ENCODE assay signal across 13 cellular contexts in the genomic region with DNA sequence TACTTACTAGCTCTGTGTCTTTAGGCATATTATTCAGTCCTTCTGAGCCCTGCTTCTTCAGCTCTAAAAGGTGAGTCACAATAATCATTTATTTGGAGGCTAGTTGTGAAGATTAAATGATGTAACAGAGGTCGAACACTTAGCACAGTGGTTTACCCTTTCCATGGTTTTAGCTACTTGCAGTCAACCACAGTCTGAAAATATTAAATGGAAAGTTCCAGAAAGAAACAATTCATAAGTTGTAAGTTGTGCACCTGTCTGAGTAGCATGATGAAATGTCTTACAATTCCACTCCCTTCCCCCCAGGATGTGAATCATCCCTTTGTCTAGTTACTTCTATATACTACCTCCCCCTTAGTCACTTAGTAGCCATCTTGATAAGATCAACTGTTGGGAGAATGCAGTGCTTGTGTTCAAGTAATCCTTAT.
DNase-seq lines count a peak whose midpoint lies in the region; ATAC-seq and TF ChIP-seq lines count a peak whose summit lies in the region.
"Had no signal": no experiment of that assay in that cellular context is flagged by ENCODE, and none has a peak within 500 bp of the region (broad histone marks: within the 10 kb centered on the region; RNA-seq: fewer than 3 reads in every experiment).

No MANE protein-coding gene starts in this region.

- no peaks in the 10 kb centered on the region for H3K36me3 ChIP-seq in gastroesophageal sphincter
- no peaks in the 10 kb centered on the region for H3K36me3 ChIP-seq in right lobe of liver

- ATAC-seq in activated naive CD8-positive, alpha-beta T cell treated with anti-CD3 and anti-CD28 coated beads, Interleukin-2, amount 50 U/mL, for 24 hours = peak; percentile 93
- ATAC-seq in gastroesophageal sphincter (no peak), right lobe of liver (no peak)
- ATAC-seq: T-helper 17 cell had no signal

- no peak overlapping the region for H3K4me3 Mint-ChIP-seq in activated naive CD8-positive, alpha-beta T cell treated with anti-CD3 and anti-CD28 coated beads, Interleukin-2, amount 50 U/mL, for 24 hours
- H3K4me3 Mint-ChIP-seq: naive B cell, T-helper 17 cell had no signal

- H3K27ac ChIP-seq in gastroesophageal sphincter = no peak overlapping the region
- H3K27ac ChIP-seq in right lobe of liver = no peak overlapping the region

- intact Hi-C loops in right lobe of liver (cut with DNase I) = no loop called here

- TF ChIP-seq EP300 in gastroesophageal sphincter (IDR thresholded peaks at IDR 0.05) = no peak

- 22 to 75% methylated on average over 1 of the region's 1 CpG for WGBS in gastroesophageal sphincter (ENCODE audit: low coverage in 1 of 2), 2 donors
- 30% methylated on average over 1 of the region's 1 CpG for WGBS in right lobe of liver (ENCODE audit: insufficient coverage, low coverage, low lambda C conversion rate, missing lambda C conversion rate)

- H3K4me1 ChIP-seq in gastroesophageal sphincter = no peaks in the 10 kb centered on the region
- H3K4me1 ChIP-seq in right lobe of liver = no peaks in the 10 kb centered on the region

- TF ChIP-seq CTCF in GM20000 (IDR thresholded peaks at IDR 0.05; ENCODE audit: extremely low read depth, missing control alignments) (no peak), gastroesophageal sphincter (IDR thresholded peaks at IDR 0.05) (no peak), right lobe of liver (IDR thresholded peaks at IDR 0.05) (no peak)

- no peak for TF ChIP-seq POLR2A in gastroesophageal sphincter (IDR thresholded peaks at IDR 0.05)
- TF ChIP-seq POLR2A in right lobe of liver (IDR thresholded peaks at IDR 0.05) = no peak

- no peaks in the 10 kb centered on the region for H3K27me3 Mint-ChIP-seq in activated naive CD8-positive, alpha-beta T cell treated with anti-CD3 and anti-CD28 coated beads, Interleukin-2, amount 50 U/mL, for 24 hours
- H3K27me3 Mint-ChIP-seq: naive B cell had no signal

- no peak overlapping the region for H3K4me3 ChIP-seq in gastroesophageal sphincter
- no peak overlapping the region for H3K4me3 ChIP-seq in right lobe of liver

- DNase-seq in Daoy (ENCODE audit: low read depth) (peak; percentile 63), M059J (ENCODE audit: low read depth) (peak; percentile 96), kidney tubule cell (ENCODE audit: low spot score) (peak; percentile 91), GM20000 (ENCODE audit: low spot score) (no peak), HK-2 (ENCODE audit: unreplicated experiment) (no peak), right lobe of liver (no peak)
- DNase-seq in activated naive CD8-positive, alpha-beta T cell treated with anti-CD3 and anti-CD28 coated beads, Interleukin-2, amount 50 U/mL, for 24 hours = peak; percentile 5
- DNase-seq: Kasumi-1; naive B cell; NCI-H526 treated with DMSO at 0.1 percent for 48 hours; stimulated activated CD4-positive, alpha-beta T cell treated with anti-CD3 and anti-CD28 coated beads, Interleukin-12 subunit alpha, Interleukin-12 subunit beta, amount 100 ng/mL, for 4 hours; T-helper 17 cell had no signal

- H3K4me1 Mint-ChIP-seq in activated naive CD8-positive, alpha-beta T cell treated with anti-CD3 and anti-CD28 coated beads, Interleukin-2, amount 50 U/mL, for 24 hours = peaks cover 19% of the 10 kb centered on the region
- H3K4me1 Mint-ChIP-seq: naive B cell, T-helper 17 cell had no signal

- no peaks in the 10 kb centered on the region for H3K9me3 Mint-ChIP-seq in activated naive CD8-positive, alpha-beta T cell treated with anti-CD3 and anti-CD28 coated beads, Interleukin-2, amount 50 U/mL, for 24 hours
- H3K9me3 Mint-ChIP-seq: naive B cell had no signal

- H3K27me3 ChIP-seq in gastroesophageal sphincter (no peaks in the 10 kb centered on the region), right lobe of liver (no peaks in the 10 kb centered on the region)

- H3K27ac Mint-ChIP-seq in activated naive CD8-positive, alpha-beta T cell treated with anti-CD3 and anti-CD28 coated beads, Interleukin-2, amount 50 U/mL, for 24 hours = peak overlapping the region; percentile 75
- H3K27ac Mint-ChIP-seq: naive B cell, T-helper 17 cell had no signal

- no peaks in the 10 kb centered on the region for H3K36me3 Mint-ChIP-seq in activated naive CD8-positive, alpha-beta T cell treated with anti-CD3 and anti-CD28 coated beads, Interleukin-2, amount 50 U/mL, for 24 hours (ENCODE audit: low read depth)
- H3K36me3 Mint-ChIP-seq: naive B cell had no signal

- no peaks in the 10 kb centered on the region for H3K9me3 ChIP-seq in gastroesophageal sphincter
- H3K9me3 ChIP-seq in right lobe of liver = no peaks in the 10 kb centered on the region

Comparison
In these comparisons a context has a peak if more than half of its experiments do, and no peak if none do; other contexts are left out.
1. DNase-seq: peak in Daoy (single experiment), M059J (single experiment), activated naive CD8-positive, alpha-beta T cell treated with anti-CD3 and anti-CD28 coated beads, Interleukin-2, amount 50 U/mL, for 24 hours (single experiment) and kidney tubule cell (single experiment); none in GM20000 (single experiment), HK-2 (single experiment) and right lobe of liver (0 of 3).